In genomic region chr2:120976501-120977307, GRCh38 we compare ENCODE assay signal across 31 cellular contexts.
"Had no signal": no experiment of that assay in that cellular context is flagged by ENCODE, and none has a peak within 500 bp of the region (broad histone marks: within the 10 kb centered on the region; RNA-seq: fewer than 3 reads in every experiment).

No MANE protein-coding gene starts in this region.

- H3K4me3 ChIP-seq: K562, SJSA1 had no signal

- H3K9me3 ChIP-seq: SJSA1 had no signal

- DNase-seq: activated CD4-positive, alpha-beta memory T cell treated with anti-CD3 and anti-CD28 coated beads, Interleukin-2, amount 10 ng/mL, durations not matched to agents 7 days and 5 days; activated CD4-positive, alpha-beta T cell treated with anti-CD3 and anti-CD28 coated beads for 1 hour; activated CD4-positive, alpha-beta T cell treated with anti-CD3 and anti-CD28 coated beads for 48 hours; activated CD4-positive, CD25-positive, alpha-beta regulatory T cell; activated CD8-positive, alpha-beta memory T cell treated with anti-CD3 and anti-CD28 coated beads for 24 hours; activated CD8-positive, alpha-beta memory T cell treated with anti-CD3 and anti-CD28 coated beads, Interleukin-2, amount 10 ng/mL, durations not matched to agents 7 days and 5 days; activated CD8-positive, alpha-beta memory T cell treated with anti-CD3 and anti-CD28 coated beads, Interleukin-2, amount 50 U/mL, for 48 hours; activated effector memory CD4-positive, alpha-beta T cell treated with Interleukin-2 at 50 U/mL for 16 hours; activated naive CD4-positive, alpha-beta T cell treated with anti-CD3 and anti-CD28 coated beads, Interleukin-2, amount 10 ng/mL, durations not matched to agents 7 days and 5 days; activated naive CD8-positive, alpha-beta T cell treated with anti-CD3 and anti-CD28 coated beads, Interleukin-2, amount 50 U/mL, for 24 hours; activated T-cell treated with anti-CD3 and anti-CD28 coated beads, Interleukin-2, amount 50 U/mL, for 48 hours; anterior cingulate cortex; brain microvascular endothelial cell; NCI-H1092 treated with DMSO at 0.1 percent for 48 hours; NCI-H1417; NCI-H146; NCI-H187; NCI-H2029 treated with DMSO at 0.1 percent for 48 hours; NCI-H2107; NCI-H2171; NCI-H446; NCI-H524 treated with DMSO at 0.1 percent for 48 hours; SHP77 treated with DMSO at 0.1 percent for 48 hours; SW 1271; T-helper 1 cell; T-helper 2 cell; T-helper 9 cell; WERI-Rb-1 had no signal

- H3K36me3 ChIP-seq: WERI-Rb-1 had no signal

- H3K27ac ChIP-seq: brain microvascular endothelial cell, SJSA1, WERI-Rb-1 had no signal

- H3K27me3 ChIP-seq: brain microvascular endothelial cell, SJSA1 had no signal

- H3K4me1 ChIP-seq: SJSA1 had no signal

- ATAC-seq: activated CD8-positive, alpha-beta memory T cell treated with anti-CD3 and anti-CD28 coated beads, Interleukin-2, amount 10 ng/mL, durations not matched to agents 7 days and 5 days; activated naive CD8-positive, alpha-beta T cell treated with anti-CD3 and anti-CD28 coated beads, Interleukin-2, amount 50 U/mL, for 24 hours; K562; Panc1 had no signal
